In the genomic region with DNA sequence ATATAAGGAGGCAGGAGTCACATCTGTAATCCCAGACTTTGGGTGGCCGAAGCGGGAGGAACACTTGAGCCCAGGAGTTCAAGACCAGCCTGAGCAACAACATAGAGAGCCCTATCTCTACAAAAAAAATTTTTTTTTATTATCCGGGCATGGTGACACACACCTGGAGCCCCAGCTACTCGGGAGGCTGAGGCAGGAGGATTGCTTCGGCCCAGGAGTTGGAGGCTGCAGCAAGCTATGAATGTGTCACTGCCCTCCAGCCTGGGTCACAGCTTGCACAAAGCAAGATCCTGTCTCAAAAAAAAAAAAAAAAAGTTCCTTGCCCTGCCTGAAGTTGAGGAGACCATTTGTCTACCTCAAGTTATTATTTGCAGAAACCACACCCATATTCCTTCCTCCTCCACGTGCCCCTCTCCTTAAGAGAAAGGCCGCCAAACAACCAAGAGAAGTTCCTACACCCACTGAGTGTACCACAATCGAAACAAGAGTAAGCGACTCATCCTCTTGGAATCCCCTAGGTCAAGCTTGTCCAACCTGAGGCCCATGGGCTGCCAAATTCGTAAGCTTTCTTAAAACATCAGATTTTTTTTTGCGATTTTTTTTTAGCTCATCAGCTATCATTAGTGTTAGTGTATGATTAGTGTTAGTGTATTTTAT, we compare ENCODE assay signal across 10 cellular contexts. TPM values are rescaled to one million over a fixed set of nuclear protein-coding genes. Genes with fewer than 3 reads are reported as not detected.
DNase-seq lines count a peak whose midpoint lies in the region; ATAC-seq and TF ChIP-seq lines count a peak whose summit lies in the region.
"Had no signal": no experiment of that assay in that cellular context is flagged by ENCODE, and none has a peak within 500 bp of the region (broad histone marks: within the 10 kb centered on the region; RNA-seq: fewer than 3 reads in every experiment).

No MANE protein-coding gene starts in this region.

- peaks cover 25% of the 10 kb centered on the region for H3K4me1 Mint-ChIP-seq in activated CD8-positive, alpha-beta memory T cell treated with anti-CD3 and anti-CD28 coated beads, Interleukin-2, amount 10 ng/mL, durations not matched to agents 7 days and 5 days
- peaks cover 28 to 39% (median 35%) of the 10 kb centered on the region in 3 donors for H3K4me1 Mint-ChIP-seq in T-cell
- H3K4me1 Mint-ChIP-seq in stimulated activated naive CD8-positive, alpha-beta T cell treated with anti-CD3 and anti-CD28 coated beads, Interleukin-15, amount 100 ng/mL, for 72 hours = peaks cover 46% of the 10 kb centered on the region

- CTCF ChIA-PET in activated CD8-positive, alpha-beta memory T cell treated with anti-CD3 and anti-CD28 coated beads, Interleukin-2, amount 10 ng/mL, durations not matched to agents 7 days and 5 days (lab: Charles Lee) = interaction anchor here (0.7 to 5.5 kb wide), 5 partner anchors 67 to 109 kb away, joined by 3 to 38 read pairs (median 28); no protein-coding TSS in a partner anchor
- CTCF ChIA-PET in T-cell (lab: Charles Lee) = interaction anchor here (0.6 to 1.1 kb wide), 4 partner anchors 12 to 240 kb away, joined by 3 to 5 read pairs (median 4); no protein-coding TSS in a partner anchor

- no peak overlapping the region for H3K27ac ChIP-seq in ovary

- H3K9me3 Mint-ChIP-seq in activated CD8-positive, alpha-beta memory T cell treated with anti-CD3 and anti-CD28 coated beads, Interleukin-2, amount 10 ng/mL, durations not matched to agents 7 days and 5 days (ENCODE audit: low read depth) = no peaks in the 10 kb centered on the region
- H3K9me3 Mint-ChIP-seq in T-cell = no peaks in the 10 kb centered on the region
- no peaks in the 10 kb centered on the region for H3K9me3 Mint-ChIP-seq in stimulated activated naive CD8-positive, alpha-beta T cell treated with anti-CD3 and anti-CD28 coated beads, Interleukin-15, amount 100 ng/mL, for 72 hours

- intact Hi-C loops in ovary (cut with DNase I) = no loop called here

- H3K4me3 Mint-ChIP-seq in activated CD8-positive, alpha-beta memory T cell treated with anti-CD3 and anti-CD28 coated beads, Interleukin-2, amount 10 ng/mL, durations not matched to agents 7 days and 5 days = peak overlapping the region; percentile 12
- H3K4me3 Mint-ChIP-seq in T-cell = peak overlapping the region; percentile 84 to 94 (median 85)
- H3K4me3 Mint-ChIP-seq in stimulated activated naive CD8-positive, alpha-beta T cell treated with anti-CD3 and anti-CD28 coated beads, Interleukin-15, amount 100 ng/mL, for 72 hours = peak overlapping the region in 1 of 2 donors; percentile 89

- ATAC-seq in activated CD8-positive, alpha-beta memory T cell treated with anti-CD3 and anti-CD28 coated beads, Interleukin-2, amount 10 ng/mL, durations not matched to agents 7 days and 5 days = no peak
- no peak for ATAC-seq in T-cell (replicated peaks in 1 of 4)
- ATAC-seq in stimulated activated naive CD8-positive, alpha-beta T cell treated with anti-CD3 and anti-CD28 coated beads, Interleukin-15, amount 100 ng/mL, for 72 hours = peak; percentile 37
- ATAC-seq in HG03565 (IDR thresholded peaks at IDR 0.05; ENCODE audit: unreplicated experiment) = no peak

- DNase-seq in activated CD8-positive, alpha-beta memory T cell treated with anti-CD3 and anti-CD28 coated beads, Interleukin-2, amount 10 ng/mL, durations not matched to agents 7 days and 5 days = no peak
- no peak for DNase-seq in activated CD8-positive, alpha-beta memory T cell treated with anti-CD3 and anti-CD28 coated beads, Interleukin-2, amount 50 U/mL, for 4 hours
- no peak for DNase-seq in T-cell
- peak; percentile 70 for DNase-seq in fibroblast of the aortic adventitia (ENCODE audit: low read depth)
- peak in 1 of 2 donors; percentile 25 for DNase-seq in stimulated activated naive CD8-positive, alpha-beta T cell treated with anti-CD3 and anti-CD28 coated beads, Interleukin-15, amount 100 ng/mL, for 72 hours
- DNase-seq in ovary = no peak
- DNase-seq in activated CD8-positive, alpha-beta memory T cell treated with anti-CD3 and anti-CD28 coated beads for 24 hours = no peak
- DNase-seq: left cardiac atrium had no signal

- POLR2A ChIA-PET in T-cell (lab: Charles Lee) = interaction anchor here in 1 of 2 donors (0.6 to 1.0 kb wide), 3 partner anchors 25 to 542 kb away, joined by 3 to 4 read pairs (median 3); no protein-coding TSS in a partner anchor

- peaks cover 12% of the 10 kb centered on the region for H3K27me3 Mint-ChIP-seq in activated CD8-positive, alpha-beta memory T cell treated with anti-CD3 and anti-CD28 coated beads, Interleukin-2, amount 10 ng/mL, durations not matched to agents 7 days and 5 days
- peaks cover 0 to 6% of the 10 kb centered on the region in 2 donors for H3K27me3 Mint-ChIP-seq in T-cell
- H3K27me3 Mint-ChIP-seq in stimulated activated naive CD8-positive, alpha-beta T cell treated with anti-CD3 and anti-CD28 coated beads, Interleukin-15, amount 100 ng/mL, for 72 hours = no peaks in the 10 kb centered on the region

- H3K9me3 ChIP-seq in ovary = no peaks in the 10 kb centered on the region

- TF ChIP-seq POLR2A in ovary (IDR thresholded peaks at IDR 0.05) = no peak

- TF ChIP-seq CTCF in fibroblast of the aortic adventitia (IDR thresholded peaks at IDR 0.05; ENCODE audit: insufficient read depth, low read length) (no peak), ovary (IDR thresholded peaks at IDR 0.05) (no peak)

- H3K4me1 ChIP-seq in ovary (ENCODE audit: insufficient read depth) = no peaks in the 10 kb centered on the region

- H3K27me3 ChIP-seq in ovary = no peaks in the 10 kb centered on the region

- H3K4me3 ChIP-seq in fibroblast of the aortic adventitia (ENCODE audit: low read depth, low read length) (no peak overlapping the region), ovary (no peak overlapping the region)

- no peaks in the 10 kb centered on the region for H3K36me3 ChIP-seq in ovary

- H3K27ac Mint-ChIP-seq in activated CD8-positive, alpha-beta memory T cell treated with anti-CD3 and anti-CD28 coated beads, Interleukin-2, amount 10 ng/mL, durations not matched to agents 7 days and 5 days = no peak overlapping the region
- H3K27ac Mint-ChIP-seq in T-cell = no peak overlapping the region
- no peak overlapping the region for H3K27ac Mint-ChIP-seq in stimulated activated naive CD8-positive, alpha-beta T cell treated with anti-CD3 and anti-CD28 coated beads, Interleukin-15, amount 100 ng/mL, for 72 hours
- H3K27ac Mint-ChIP-seq: CD14-positive monocyte had no signal

- no peak for TF ChIP-seq EP300 in ovary (IDR thresholded peaks at IDR 0.05)

- WGBS in ovary, 3 donors = 71 to 74% (median 73%) methylated on average over 11 of the region's 11 CpGs

- H3K36me3 Mint-ChIP-seq in activated CD8-positive, alpha-beta memory T cell treated with anti-CD3 and anti-CD28 coated beads, Interleukin-2, amount 10 ng/mL, durations not matched to agents 7 days and 5 days = no peaks in the 10 kb centered on the region
- peaks cover 3% of the 10 kb centered on the region for H3K36me3 Mint-ChIP-seq in T-cell
- H3K36me3 Mint-ChIP-seq: CD14-positive monocyte had no signal

RNA-seq across cellular contexts. Expression of gene ABCC4, which starts 2.2 kb away (rescaled TPM):
- total RNA-seq in activated CD8-positive, alpha-beta memory T cell treated with anti-CD3 and anti-CD28 coated beads, Interleukin-2, amount 10 ng/mL, durations not matched to agents 7 days and 5 days = 1 to 10 TPM; 6.4 to 7.7 TPM
- total RNA-seq in T-cell (10 to 100 TPM in 2 of 5 donors, 1 to 10 TPM in 3; 8.9 to 12.5 (median 9.5) TPM), fibroblast of the aortic adventitia (ENCODE audit: low replicate concordance) (20.4 and 21.4 TPM in 2 replicates), ovary (10 to 100 TPM in 5 of 7 donors, 1 to 10 TPM in 2; 7.3 to 28.5 (median 12.9) TPM)
- 10 to 100 TPM in 1 of 2 donors, 1 to 10 TPM in 1; 6.1 to 10.6 TPM for polyA plus RNA-seq in ovary
